In the genomic region with DNA sequence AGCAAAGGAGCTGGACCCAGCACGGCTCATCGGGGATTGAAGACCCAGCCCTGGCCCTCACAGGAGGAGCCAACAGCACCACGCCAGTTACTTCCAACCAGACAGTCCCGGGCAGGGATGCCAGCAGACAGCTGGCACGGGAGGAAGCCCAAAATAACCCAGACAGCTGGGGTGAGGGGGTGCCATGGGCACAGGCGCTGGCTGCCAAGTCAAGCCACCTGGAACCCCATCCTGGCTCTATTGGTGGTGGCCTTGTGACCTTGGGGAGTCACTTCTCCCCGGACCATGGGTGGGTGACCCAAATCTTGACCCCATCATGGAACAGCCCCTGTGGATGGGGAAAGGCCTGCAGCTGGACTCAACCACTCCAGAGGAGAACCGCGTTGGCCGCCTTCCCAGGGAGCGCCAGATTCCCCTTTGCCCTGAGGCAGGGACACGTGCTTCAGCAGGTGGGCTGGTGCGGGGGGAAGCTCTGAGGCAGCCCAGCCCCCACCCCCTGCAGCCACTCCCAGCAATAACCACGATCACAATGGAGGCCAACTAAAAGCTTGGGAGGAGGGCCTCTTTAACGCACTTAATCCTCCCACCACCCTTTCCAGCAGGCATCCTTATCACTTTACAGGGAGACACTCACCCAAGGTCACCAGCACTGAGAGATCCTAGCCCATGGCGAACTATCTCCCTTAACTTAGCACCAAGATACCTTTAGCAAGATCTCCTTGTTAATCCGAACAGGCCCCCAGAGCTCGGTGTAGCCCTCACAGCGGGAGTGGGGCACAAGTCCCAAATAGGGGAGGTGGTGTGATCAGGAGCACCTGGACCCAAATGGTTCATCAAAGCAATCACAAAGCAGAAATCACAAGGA, we compare ENCODE assay signal across 8 cellular contexts. TPM values are rescaled to one million over a fixed set of nuclear protein-coding genes. Genes with fewer than 3 reads are reported as not detected.
DNase-seq lines count a peak whose midpoint lies in the region; ATAC-seq and TF ChIP-seq lines count a peak whose summit lies in the region.

No MANE protein-coding gene starts in this region.

- peaks cover 41% of the 10 kb centered on the region for H3K4me1 Mint-ChIP-seq in activated T-helper 2 cell treated with anti-CD3 and anti-CD28 coated beads, Interferon-gamma antibody, Interleukin-2, Interleukin-4, amounts not matched to agents 10 μg/mL and 5 μg/mL and 100 μg/mL, durations not matched to agents 14 hours and 24 hours and 36 hours (ENCODE audit: low read depth)

- no peaks in the 10 kb centered on the region for H3K9me3 ChIP-seq in cardiac muscle cell (ENCODE audit: low read depth)

- H3K27ac Mint-ChIP-seq in activated T-helper 2 cell treated with anti-CD3 and anti-CD28 coated beads, Interferon-gamma antibody, Interleukin-2, Interleukin-4, amounts not matched to agents 10 μg/mL and 5 μg/mL and 100 μg/mL, durations not matched to agents 14 hours and 24 hours and 36 hours, result peak overlapping the region; percentile 79

- H3K27ac ChIP-seq in cardiac muscle cell, result peak overlapping the region; percentile 100

- no peaks in the 10 kb centered on the region for H3K27me3 Mint-ChIP-seq in activated T-helper 2 cell treated with anti-CD3 and anti-CD28 coated beads, Interferon-gamma antibody, Interleukin-2, Interleukin-4, amounts not matched to agents 10 μg/mL and 5 μg/mL and 100 μg/mL, durations not matched to agents 14 hours and 24 hours and 36 hours (ENCODE audit: low read depth)

- TF ChIP-seq CTCF in cardiac muscle cell (IDR thresholded peaks at IDR 0.05; ENCODE audit: low read depth, low read length), result no peak

- intact Hi-C loops in activated T-helper 2 cell treated with anti-CD3 and anti-CD28 coated beads, Interferon-gamma antibody, Interleukin-2, Interleukin-4, amounts not matched to agents 10 μg/mL and 5 μg/mL and 100 μg/mL, durations not matched to agents 14 hours and 24 hours and 36 hours (cut with micrococcal nuclease), result no loop called here
- intact Hi-C loops in posterior cingulate gyrus (cut with DNase I), result no loop called here

- peak overlapping the region; percentile 85 for H3K4me3 Mint-ChIP-seq in activated T-helper 2 cell treated with anti-CD3 and anti-CD28 coated beads, Interferon-gamma antibody, Interleukin-2, Interleukin-4, amounts not matched to agents 10 μg/mL and 5 μg/mL and 100 μg/mL, durations not matched to agents 14 hours and 24 hours and 36 hours (ENCODE audit: low read depth)

- ATAC-seq in HG03460 (IDR thresholded peaks at IDR 0.05; ENCODE audit: unreplicated experiment), result no peak

- H3K4me3 ChIP-seq in cardiac muscle cell, result peak overlapping the region; percentile 89

- H3K27me3 ChIP-seq in cardiac muscle cell, result no peaks in the 10 kb centered on the region

- peaks cover 34% of the 10 kb centered on the region for H3K4me1 ChIP-seq in cardiac muscle cell (ENCODE audit: low read depth)

- DNase-seq in D341Med (ENCODE audit: low spot score) (peak; percentile 74), NCI-H2029 (lab: John Stamatoyannopoulos, UW) (peak; percentile 85), cardiac muscle cell (ENCODE audit: low read depth in 1 of 2, low spot score in 1 of 2) (peak in 1 of 2 donors; percentile 44), posterior cingulate gyrus (peak in 8 of 10 donors; percentile 48 to 92 (median 63)), 8988T (no peak)
- no peak for DNase-seq in activated T-helper 2 cell treated with anti-CD3 and anti-CD28 coated beads, Interferon-gamma antibody, Interleukin-2, Interleukin-4, amounts not matched to agents 10 μg/mL and 5 μg/mL and 100 μg/mL, durations not matched to agents 14 hours and 24 hours and 36 hours (ENCODE audit: low spot score)
- DNase-seq in effector CD8-positive, alpha-beta T cell (lab: John Stamatoyannopoulos, UW), result no peak

- H3K36me3 Mint-ChIP-seq in activated T-helper 2 cell treated with anti-CD3 and anti-CD28 coated beads, Interferon-gamma antibody, Interleukin-2, Interleukin-4, amounts not matched to agents 10 μg/mL and 5 μg/mL and 100 μg/mL, durations not matched to agents 14 hours and 24 hours and 36 hours (ENCODE audit: low read depth), result peaks cover 54% of the 10 kb centered on the region

- H3K9me3 Mint-ChIP-seq in activated T-helper 2 cell treated with anti-CD3 and anti-CD28 coated beads, Interferon-gamma antibody, Interleukin-2, Interleukin-4, amounts not matched to agents 10 μg/mL and 5 μg/mL and 100 μg/mL, durations not matched to agents 14 hours and 24 hours and 36 hours, result no peaks in the 10 kb centered on the region

- H3K36me3 ChIP-seq in cardiac muscle cell, result peaks cover 3% of the 10 kb centered on the region

RNA-seq across cellular contexts. Expression of a gene that starts 4.7 kb away (rescaled TPM):
- total RNA-seq in activated T-helper 2 cell treated with anti-CD3 and anti-CD28 coated beads, Interferon-gamma antibody, Interleukin-2, Interleukin-4, amounts not matched to agents 10 μg/mL and 5 μg/mL and 100 μg/mL, durations not matched to agents 14 hours and 24 hours and 36 hours, result 115 and 119 TPM in 2 replicates
- total RNA-seq in cardiac muscle cell, result 30.0 and 56.3 TPM in 2 replicates
- 21.5 and 27.4 TPM in 2 replicates for polyA plus RNA-seq in cardiac muscle cell

RNA-seq across cellular contexts. Expression of a gene that starts 5.6 kb away (rescaled TPM):
- total RNA-seq in activated T-helper 2 cell treated with anti-CD3 and anti-CD28 coated beads, Interferon-gamma antibody, Interleukin-2, Interleukin-4, amounts not matched to agents 10 μg/mL and 5 μg/mL and 100 μg/mL, durations not matched to agents 14 hours and 24 hours and 36 hours, result 23.3 and 24.0 TPM in 2 replicates
- total RNA-seq in cardiac muscle cell, result 8.0 and 15.1 TPM in 2 replicates
- 2.4 and 3.8 TPM in 2 replicates for polyA plus RNA-seq in cardiac muscle cell

Comparison
In these comparisons a context has a peak if more than half of its experiments do, and no peak if none do; other contexts are left out.
1. DNase-seq: peak in D341Med (single experiment), NCI-H2029 (single experiment) and posterior cingulate gyrus (8 of 10); none in activated T-helper 2 cell treated with anti-CD3 and anti-CD28 coated beads, Interferon-gamma antibody, Interleukin-2, Interleukin-4, amounts not matched to agents 10 μg/mL and 5 μg/mL and 100 μg/mL, durations not matched to agents 14 hours and 24 hours and 36 hours (single experiment), effector CD8-positive, alpha-beta T cell (single experiment) and 8988T (single experiment).